In the genomic region with DNA sequence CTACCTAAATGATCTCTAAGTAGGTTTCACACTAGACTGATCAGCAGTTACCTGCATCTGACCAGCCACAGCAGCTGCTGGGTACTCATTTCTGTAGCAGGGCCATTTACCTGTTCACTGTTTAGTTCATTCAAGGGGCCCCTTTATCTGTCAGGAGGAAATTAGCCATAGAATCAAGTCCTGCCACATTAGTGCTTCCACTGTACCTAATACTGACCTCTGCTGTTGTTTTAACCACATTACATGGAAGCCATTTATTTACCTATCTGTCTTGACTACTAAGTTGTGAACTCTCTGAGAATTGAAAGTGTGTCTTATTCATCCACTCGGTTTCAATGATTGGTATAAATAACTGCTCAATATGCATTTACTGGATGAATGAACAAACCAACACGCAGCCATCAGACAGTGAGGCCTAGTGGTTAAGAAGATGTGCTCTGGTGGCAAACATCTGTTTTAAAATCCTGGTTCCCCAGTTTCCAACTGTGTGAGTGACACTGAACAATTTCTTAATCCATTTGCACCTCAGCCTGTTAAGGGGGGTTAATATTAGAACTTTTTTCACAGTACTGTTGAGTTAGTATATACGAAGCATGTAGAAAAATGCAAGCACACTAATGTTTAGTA, we compare ENCODE assay signal across 8 cellular contexts. TPM values are rescaled to one million over a fixed set of nuclear protein-coding genes. Genes with fewer than 3 reads are reported as not detected.
DNase-seq lines count a peak whose midpoint lies in the region; ATAC-seq and FAIRE-seq lines count a peak whose summit lies in the region.

No MANE protein-coding gene starts in this region.

- 10% methylated on average over 1 of the region's 3 CpGs for WGBS in mesenchymal stem cell

- no peak overlapping the region for H2BK120ac ChIP-seq in mesenchymal stem cell (ENCODE audit: low read depth, low read length)

- H3K27ac ChIP-seq in mesenchymal stem cell (ENCODE audit: low read length, poor library complexity, severe bottlenecking), result no peak overlapping the region

- H3K9ac ChIP-seq in mesenchymal stem cell (ENCODE audit: low read length), result peak overlapping the region; percentile 63

- peaks cover 1% of the 10 kb centered on the region for H3K4me1 ChIP-seq in mesenchymal stem cell (ENCODE audit: control insufficient read depth, insufficient read depth, low read depth, low read length)

- no peaks in the 10 kb centered on the region for H3K27me3 Mint-ChIP-seq in activated T-cell treated with anti-CD3 and anti-CD28 coated beads, Interleukin-2, amount 50 U/mL, for 4 hours (ENCODE audit: low read depth)

- H3K23ac ChIP-seq in mesenchymal stem cell (ENCODE audit: low read length in 2 of 2), result no peak overlapping the region

- no peaks in the 10 kb centered on the region for H3K4me1 Mint-ChIP-seq in activated T-cell treated with anti-CD3 and anti-CD28 coated beads, Interleukin-2, amount 50 U/mL, for 4 hours (ENCODE audit: low read depth)

- no peak for DNase-seq in activated T-cell treated with anti-CD3 and anti-CD28 coated beads, Interleukin-2, amount 50 U/mL, for 4 hours
- DNase-seq in activated T-cell treated with anti-CD3 and anti-CD28 coated beads for 4 hours (no peak), RCC 7860 (ENCODE audit: low spot score) (peak; percentile 67), dedifferentiated amniotic fluid mesenchymal stem cell (ENCODE audit: extremely low spot score) (peak; percentile 68), mesenchymal stem cell (peak; percentile 79), OCI-M2 (lab: John Stamatoyannopoulos, UW; ENCODE audit: unreplicated experiment) (no peak)

- H3K79me1 ChIP-seq in mesenchymal stem cell (replicated peaks; ENCODE audit: low read length, poor library complexity, severe bottlenecking), result no peaks in the 10 kb centered on the region

- H3K27me3 ChIP-seq in mesenchymal stem cell (ENCODE audit: control insufficient read depth in 1 of 2, insufficient read depth in 1 of 2, low read length in 2 of 2), result no peaks in the 10 kb centered on the region

- H3K9me3 Mint-ChIP-seq in activated T-cell treated with anti-CD3 and anti-CD28 coated beads, Interleukin-2, amount 50 U/mL, for 4 hours, result no peaks in the 10 kb centered on the region

- FAIRE-seq in RCC 7860 (lab: Jason Lieb, UNC), result peak; percentile 63

- no peak overlapping the region for H3K4me2 ChIP-seq in mesenchymal stem cell (ENCODE audit: low read length, poor library complexity, severe bottlenecking)

- no peak overlapping the region for H3K4me3 Mint-ChIP-seq in activated T-cell treated with anti-CD3 and anti-CD28 coated beads, Interleukin-2, amount 50 U/mL, for 4 hours

- no peak overlapping the region for H3K4me3 ChIP-seq in mesenchymal stem cell (ENCODE audit: insufficient read depth in 1 of 2, low read depth in 1 of 2, low read length in 2 of 2)

- H3K9me3 ChIP-seq in mesenchymal stem cell (ENCODE audit: control insufficient read depth, low read length), result no peaks in the 10 kb centered on the region

- H3K18ac ChIP-seq in mesenchymal stem cell (ENCODE audit: low read depth in 1 of 2, low read length in 2 of 2), result no peak overlapping the region

- H3K36me3 ChIP-seq in mesenchymal stem cell (ENCODE audit: control insufficient read depth in 1 of 2, insufficient read depth in 2 of 2, low read depth in 1 of 2, low read length in 2 of 2), result no peaks in the 10 kb centered on the region

- H3K36me3 Mint-ChIP-seq in activated T-cell treated with anti-CD3 and anti-CD28 coated beads, Interleukin-2, amount 50 U/mL, for 4 hours (ENCODE audit: insufficient read depth), result no peaks in the 10 kb centered on the region

- H3K4ac ChIP-seq in mesenchymal stem cell (ENCODE audit: low read depth in 1 of 2, low read length in 2 of 2), result no peak overlapping the region

- peak overlapping the region in 1 of 2 experiments; percentile 81 for H2BK12ac ChIP-seq in mesenchymal stem cell (ENCODE audit: low read length in 2 of 2)

- H2BK5ac ChIP-seq in mesenchymal stem cell (ENCODE audit: low read depth, low read length, poor library complexity, severe bottlenecking), result no peak overlapping the region

- H4K8ac ChIP-seq in mesenchymal stem cell (ENCODE audit: low read length), result no peak overlapping the region

- H2AFZ ChIP-seq in mesenchymal stem cell (ENCODE audit: low read depth, low read length), result no peak overlapping the region

- no peak overlapping the region for H4K91ac ChIP-seq in mesenchymal stem cell (ENCODE audit: low read length)

- H2AK5ac ChIP-seq in mesenchymal stem cell (ENCODE audit: low read length, severe bottlenecking), result no peak overlapping the region

- no peak overlapping the region for H2BK15ac ChIP-seq in mesenchymal stem cell (ENCODE audit: low read depth, poor library complexity, severe bottlenecking)

- H3K14ac ChIP-seq in mesenchymal stem cell (ENCODE audit: low read length in 2 of 2), result no peak overlapping the region

- ATAC-seq in activated T-cell treated with anti-CD3 and anti-CD28 coated beads, Interleukin-2, amount 50 U/mL, for 4 hours, result peak; percentile 66 to 85
- ATAC-seq in GM21360 (IDR thresholded peaks at IDR 0.05; ENCODE audit: unreplicated experiment), result peak; percentile 97
- ATAC-seq in HG03469 (IDR thresholded peaks at IDR 0.05; ENCODE audit: unreplicated experiment), result peak; percentile 97

RNA-seq across cellular contexts. Expression of a gene that starts 30.0 kb away (rescaled TPM):
- 10 to 100 TPM; 37.0 to 69.5 (median 59.4) TPM for total RNA-seq in activated T-cell treated with anti-CD3 and anti-CD28 coated beads, Interleukin-2, amount 50 U/mL, for 4 hours
- 578 TPM for polyA plus RNA-seq in mesenchymal stem cell (2013, experiment 1 of 2)
- 600 TPM for polyA plus RNA-seq in mesenchymal stem cell (2013, experiment 2 of 2)

RNA-seq across cellular contexts. Expression of a gene that starts 38.2 kb away (rescaled TPM):
- total RNA-seq in activated T-cell treated with anti-CD3 and anti-CD28 coated beads, Interleukin-2, amount 50 U/mL, for 4 hours, result not detected
- not detected for polyA plus RNA-seq in mesenchymal stem cell (2013, experiment 1 of 2)
- not detected for polyA plus RNA-seq in mesenchymal stem cell (2013, experiment 2 of 2)

Comparison
In these comparisons a context has a peak if more than half of its experiments do, and no peak if none do; other contexts are left out.
1. DNase-seq: peak in RCC 7860 (single experiment), dedifferentiated amniotic fluid mesenchymal stem cell (single experiment) and mesenchymal stem cell (single experiment); none in activated T-cell treated with anti-CD3 and anti-CD28 coated beads, Interleukin-2, amount 50 U/mL, for 4 hours (single experiment), activated T-cell treated with anti-CD3 and anti-CD28 coated beads for 4 hours (single experiment) and OCI-M2 (single experiment).
2. Peak in every context shown above with its lines, with median percentiles within 50 percentile points of each other: ATAC-seq.